Comparison of ENCODE assay signal across 23 cellular contexts in genomic region chr11:134734894-134735293, GRCh38.
"Had no signal": no experiment of that assay in that cellular context is flagged by ENCODE, and none has a peak within 500 bp of the region (broad histone marks: within the 10 kb centered on the region; RNA-seq: fewer than 3 reads in every experiment).

No MANE protein-coding gene starts in this region.

- H3K9me3 Mint-ChIP-seq: activated CD8-positive, alpha-beta T cell treated with anti-CD3 and anti-CD28 coated beads for 36 hours; dendritic cell treated with granulocyte-macrophage colony-stimulating factor and Interleukin-4, amounts not matched to agents 40 ng/mL and 50 ng/mL, for 4 days; T-cell had no signal

- H3K36me3 Mint-ChIP-seq: T-cell had no signal

- H3K27me3 Mint-ChIP-seq: dendritic cell treated with granulocyte-macrophage colony-stimulating factor and Interleukin-4, amounts not matched to agents 40 ng/mL and 50 ng/mL, for 4 days had no signal

- ATAC-seq: activated CD8-positive, alpha-beta T cell treated with anti-CD3 and anti-CD28 coated beads for 36 hours; body of pancreas; gastroesophageal sphincter; heart left ventricle; SK-N-SH treated with all-trans-retinoic acid at 6 μM for 48 hours had no signal

- DNase-seq: activated CD4-positive, alpha-beta T cell treated with anti-CD3 and anti-CD28 coated beads for 48 hours; activated CD4-positive, CD25-positive, alpha-beta regulatory T cell; activated CD8-positive, alpha-beta T cell treated with anti-CD3 and anti-CD28 coated beads for 36 hours; activated effector memory CD4-positive, alpha-beta T cell treated with Interleukin-2 at 50 U/mL for 16 hours; activated naive CD4-positive, alpha-beta T cell treated with anti-CD3 and anti-CD28 coated beads, Interleukin-2, amount 50 U/mL, for 16 hours; activated T-cell treated with anti-CD3 and anti-CD28 coated beads, Interleukin-2, amount 50 U/mL, for 48 hours; amniotic stem cell; body of pancreas; cerebellar nuclear complex; effector memory CD4-positive, alpha-beta T cell; heart left ventricle; left ventricle myocardium inferior; mammary epithelial cell; stimulated activated CD4-positive, alpha-beta T cell treated with anti-CD3 and anti-CD28 coated beads, Interleukin-2, amount 100 ng/mL, for 24 hours; stimulated activated naive CD4-positive, alpha-beta T cell treated with Interleukin-2 at 50 U/mL for 16 hours; T-cell; T-helper 9 cell; trophoblast cell had no signal

- H3K27ac ChIP-seq: body of pancreas, esophagus muscularis mucosa, gastroesophageal sphincter, heart left ventricle, left ventricle myocardium inferior, vagina had no signal

- H3K4me3 Mint-ChIP-seq: activated CD8-positive, alpha-beta T cell treated with anti-CD3 and anti-CD28 coated beads for 36 hours; dendritic cell treated with granulocyte-macrophage colony-stimulating factor and Interleukin-4, amounts not matched to agents 40 ng/mL and 50 ng/mL, for 4 days had no signal

- H3K27ac Mint-ChIP-seq: activated CD8-positive, alpha-beta T cell treated with anti-CD3 and anti-CD28 coated beads for 36 hours; dendritic cell treated with granulocyte-macrophage colony-stimulating factor and Interleukin-4, amounts not matched to agents 40 ng/mL and 50 ng/mL, for 4 days; T-cell had no signal
